Comparison of ENCODE assay signal across 15 cellular contexts in the genomic region with DNA sequence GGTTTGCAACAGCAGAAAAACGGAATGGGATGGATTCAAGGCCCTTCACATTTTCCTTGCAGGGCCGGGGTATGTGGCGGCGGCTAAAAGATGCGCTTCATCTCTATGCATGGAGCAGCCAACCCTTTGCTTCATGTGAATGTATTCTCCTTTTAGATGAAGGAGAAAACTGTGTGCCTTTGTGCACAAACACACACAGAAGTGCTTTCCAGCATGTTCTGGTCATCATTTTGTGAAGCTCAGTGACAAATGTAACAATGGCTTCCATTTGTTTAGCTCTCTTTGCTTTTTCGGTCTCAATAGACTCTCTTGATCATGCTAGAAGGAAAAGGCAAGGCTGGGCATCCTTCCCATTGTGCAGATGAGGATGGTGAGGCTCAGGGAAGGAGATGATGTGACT.
DNase-seq lines count a peak whose midpoint lies in the region; ATAC-seq, FAIRE-seq and TF ChIP-seq lines count a peak whose summit lies in the region.
"Had no signal": no experiment of that assay in that cellular context is flagged by ENCODE, and none has a peak within 500 bp of the region (broad histone marks: within the 10 kb centered on the region; RNA-seq: fewer than 3 reads in every experiment).

No MANE protein-coding gene starts in this region.

- H3K36me3 Mint-ChIP-seq in mesothelial cell of epicardium: no peaks in the 10 kb centered on the region

- H2BK5ac ChIP-seq in H1 (ENCODE audit: low read depth, low read length): no peak overlapping the region

- peaks cover 0 to 6% (median 0%) of the 10 kb centered on the region in 4 experiments; a peak in 2 of 7 replicates for H3K4me1 ChIP-seq in H1 (replicated peaks in 1 of 4; ENCODE audit: control insufficient read depth in 3 of 4, insufficient read depth in 4 of 4, low read length in 3 of 4)
- H3K4me1 ChIP-seq in heart right ventricle: no peaks in the 10 kb centered on the region

- peaks cover 15% of the 10 kb centered on the region for H3K9me3 Mint-ChIP-seq in mesothelial cell of epicardium
- H3K9me3 Mint-ChIP-seq: CD4-positive, alpha-beta T cell had no signal

- H2AFZ ChIP-seq in H1 (ENCODE audit: low read length): no peak overlapping the region

- H3K23me2 ChIP-seq in H1 (ENCODE audit: low read depth, low read length): no peaks in the 10 kb centered on the region; the same call in 1 of the 2 replicates

- no peak overlapping the region for H3K23ac ChIP-seq in H1 (ENCODE audit: insufficient read length)

- H3K9me3 ChIP-seq in H1 (ENCODE audit: insufficient read depth in 2 of 2, low read depth in 1 of 2, low read length in 1 of 2) (peaks cover 10 to 12% of the 10 kb centered on the region in 2 experiments), heart right ventricle (peaks cover 0 to 25% (median 12%) of the 10 kb centered on the region in 11 donors)

- ATAC-seq in GM19324 (IDR thresholded peaks at IDR 0.05; ENCODE audit: low FRiP score, unreplicated experiment) (no peak), heart right ventricle (no peak), GM18498 (IDR thresholded peaks at IDR 0.05; ENCODE audit: unreplicated experiment) (no peak)
- ATAC-seq: GM12878, HCT116 had no signal

- CTCF ChIA-PET in H1 (lab: Charles Lee; ENCODE audit: partially characterized antibody): interaction anchor here (0.6 to 4.8 kb wide), 6 partner anchors 10 to 993 kb away, joined by 3 to 18 read pairs (median 4); no protein-coding TSS in a partner anchor

- POLR2A ChIA-PET in H1 (lab: Charles Lee; ENCODE audit: partially characterized antibody): no interaction called here

- H2BK15ac ChIP-seq in H1 (ENCODE audit: low read length): no peak overlapping the region

- peaks cover 4% of the 10 kb centered on the region for H3K4me1 Mint-ChIP-seq in mesothelial cell of epicardium
- H3K4me1 Mint-ChIP-seq: B cell had no signal

- TF ChIP-seq RAD21 in H1 (IDR thresholded peaks at IDR 0.05 in 1 of 2, conservative IDR thresholded peaks at IDR 0.05 in 1 of 2; ENCODE audit: low read depth in 2 of 2, low read length in 2 of 2): no peak

- H3K56ac ChIP-seq in H1 (replicated peaks; ENCODE audit: insufficient read length, low read depth, low read length): no peak overlapping the region

- no peak for TF ChIP-seq EP300 in H1 (IDR thresholded peaks at IDR 0.05; ENCODE audit: borderline replicate concordance in 1 of 2, low read depth in 2 of 2, low read length in 2 of 2)

- H3K27ac Mint-ChIP-seq in mesothelial cell of epicardium: no peak overlapping the region
- H3K27ac Mint-ChIP-seq: B cell; CD4-positive, alpha-beta T cell had no signal

- FAIRE-seq in H1 (lab: Jason Lieb, UNC): no peak
- FAIRE-seq: GM12878 had no signal

- no peaks in the 10 kb centered on the region for H3K36me3 ChIP-seq in H1 (ENCODE audit: control insufficient read depth in 2 of 4, insufficient read depth in 4 of 4, low read length in 3 of 4)
- no peaks in the 10 kb centered on the region for H3K36me3 ChIP-seq in heart right ventricle

- no peak overlapping the region for H3K18ac ChIP-seq in H1 (ENCODE audit: extremely low read depth, low read length)

- DNase-seq in Ammon's horn (ENCODE audit: low spot score) (peak; percentile 10), H1 (ENCODE audit: low read depth in 1 of 2, low spot score in 2 of 2) (no peak), mesothelial cell of epicardium (ENCODE audit: low spot score in 2 of 2, unreplicated experiment in 2 of 2) (no peak), pons (ENCODE audit: low spot score) (peak; percentile 77), heart right ventricle (no peak)
- DNase-seq: 8988T; Calu3; CD4-positive, alpha-beta T cell; DMS79 had no signal

- H3K4me2 ChIP-seq in H1 (ENCODE audit: insufficient read depth in 1 of 2, low read depth in 2 of 2, low read length in 2 of 2): no peak overlapping the region

- H4K20me1 ChIP-seq in H1 (replicated peaks in 1 of 2; ENCODE audit: control insufficient read depth in 1 of 2, insufficient read depth in 2 of 2, low read length in 2 of 2): no peaks in the 10 kb centered on the region

- H3K4me3 ChIP-seq in H1 (ENCODE audit: extremely low read depth in 1 of 4, insufficient read depth in 2 of 4, low read depth in 3 of 4, low read length in 4 of 4) (no peak overlapping the region), heart right ventricle (no peak overlapping the region)
- H3K4me3 ChIP-seq: GM12878 had no signal

- H4K91ac ChIP-seq in H1 (replicated peaks; ENCODE audit: insufficient read length, low read length): no peak overlapping the region

- H4K8ac ChIP-seq in H1 (ENCODE audit: extremely low read depth, insufficient read depth, low read length): no peak overlapping the region

- no peaks in the 10 kb centered on the region; the same call in 1 of the 2 replicates for H3K79me1 ChIP-seq in H1 (ENCODE audit: low read depth, low read length)

- intact Hi-C loops in heart right ventricle (cut with DNase I): no loop called here

- no peak for TF ChIP-seq POLR2A in H1 (IDR thresholded peaks at IDR 0.05; ENCODE audit: control extremely low read depth in 1 of 2, low read depth in 2 of 2, low read length in 2 of 2)

- WGBS in H1 (ENCODE audit: extremely low coverage in 1 of 2, insufficient coverage in 1 of 2, insufficient read length in 1 of 2, insufficient replicate concordance in 2 of 2, low coverage in 1 of 2, low lambda C conversion rate in 2 of 2, missing lambda C conversion rate in 1 of 2), 2 experiments: 93% methylated on average over 6 of the region's 6 CpGs; no CpG with 5 or more reads in 1 of the 2 experiments
- WGBS in heart right ventricle, 2 donors: 81 to 84% methylated on average over 6 of the region's 6 CpGs

- H3K4me3 Mint-ChIP-seq in mesothelial cell of epicardium: peak overlapping the region; percentile 42
- H3K4me3 Mint-ChIP-seq: B cell; CD4-positive, alpha-beta T cell had no signal

- H2BK20ac ChIP-seq in H1 (ENCODE audit: low read length): no peak overlapping the region

- no peak overlapping the region for H3K4ac ChIP-seq in H1 (replicated peaks; ENCODE audit: insufficient read length, low read depth, low read length)

- TF ChIP-seq CTCF in H1 (IDR thresholded peaks at IDR 0.05; ENCODE audit: control extremely low read depth in 1 of 3, insufficient read depth in 1 of 3, low read depth in 1 of 3, low read length in 3 of 3): no peak
- no peak for TF ChIP-seq CTCF in mesothelial cell of epicardium (IDR thresholded peaks at IDR 0.05; ENCODE audit: unreplicated experiment)
- TF ChIP-seq CTCF in heart right ventricle (IDR thresholded peaks at IDR 0.05): no peak

- H3K27me3 ChIP-seq in H1 (replicated peaks in 1 of 4; ENCODE audit: control insufficient read depth in 3 of 4, extremely low read depth in 1 of 4, insufficient read depth in 3 of 4, low read length in 3 of 4): peaks cover 13 to 35% (median 31%) of the 10 kb centered on the region in 4 experiments
- H3K27me3 ChIP-seq in heart right ventricle: peaks cover 0 to 72% (median 68%) of the 10 kb centered on the region in 7 donors

- no peak overlapping the region for H3K27ac ChIP-seq in H1 (ENCODE audit: low read depth, low read length)
- H3K27ac ChIP-seq in heart right ventricle: no peak overlapping the region
- H3K27ac ChIP-seq: HL-60 had no signal

- H3K9ac ChIP-seq in H1 (replicated peaks in 1 of 4; ENCODE audit: extremely low read depth in 1 of 4, low read depth in 3 of 4, low read length in 3 of 4): no peak overlapping the region

- H3K79me2 ChIP-seq in H1 (ENCODE audit: control insufficient read depth in 1 of 2, insufficient read depth in 2 of 2, low read length in 2 of 2): no peaks in the 10 kb centered on the region

- H3K27me3 Mint-ChIP-seq in mesothelial cell of epicardium (ENCODE audit: low read depth): peaks cover 88% of the 10 kb centered on the region

- H4K5ac ChIP-seq in H1 (ENCODE audit: insufficient read length, low read depth, low read length): no peak overlapping the region

- no peak overlapping the region for H2BK120ac ChIP-seq in H1 (replicated peaks; ENCODE audit: low read depth, low read length)

- no peak overlapping the region for H2AK5ac ChIP-seq in H1 (ENCODE audit: low read depth, low read length)

- no peak overlapping the region for H3K14ac ChIP-seq in H1 (ENCODE audit: insufficient read length)

- H2BK12ac ChIP-seq in H1 (ENCODE audit: low read depth, low read length): peak overlapping the region; percentile 60; the same call in 1 of the 2 replicates

TF ChIP-seq in H1, 55 proteins besides CTCF, POLR2A, EP300 and RAD21:
- TF ChIP-seq CBX8 (IDR thresholded peaks at IDR 0.05; ENCODE audit: borderline replicate concordance, low read depth, low read length) (no peak), YY1 (IDR thresholded peaks at IDR 0.05; ENCODE audit: low read depth, low read length) (no peak), CEBPB (IDR thresholded peaks at IDR 0.05; ENCODE audit: low read depth, low read length) (no peak), ASH2L (IDR thresholded peaks at IDR 0.05; ENCODE audit: low read length) (no peak), SIX5 (IDR thresholded peaks at IDR 0.05; ENCODE audit: low read depth, low read length) (no peak), JUN (IDR thresholded peaks at IDR 0.05; ENCODE audit: low read depth, low read length) (no peak), GTF2F1 (IDR thresholded peaks at IDR 0.05; ENCODE audit: borderline replicate concordance, low read depth, low read length) (no peak), RNF2 (IDR thresholded peaks at IDR 0.05; ENCODE audit: borderline replicate concordance, low read depth, low read length, missing control alignments, poor library complexity, severe bottlenecking) (no peak)
- TF ChIP-seq, protein P1, sequence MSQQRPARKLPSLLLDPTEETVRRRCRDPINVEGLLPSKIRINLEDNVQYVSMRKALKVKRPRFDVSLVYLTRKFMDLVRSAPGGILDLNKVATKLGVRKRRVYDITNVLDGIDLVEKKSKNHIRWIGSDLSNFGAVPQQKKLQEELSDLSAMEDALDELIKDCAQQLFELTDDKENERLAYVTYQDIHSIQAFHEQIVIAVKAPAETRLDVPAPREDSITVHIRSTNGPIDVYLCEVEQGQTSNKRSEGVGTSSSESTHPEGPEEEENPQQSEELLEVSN (IDR thresholded peaks at IDR 0.05): no peak
- TF ChIP-seq, protein P2, sequence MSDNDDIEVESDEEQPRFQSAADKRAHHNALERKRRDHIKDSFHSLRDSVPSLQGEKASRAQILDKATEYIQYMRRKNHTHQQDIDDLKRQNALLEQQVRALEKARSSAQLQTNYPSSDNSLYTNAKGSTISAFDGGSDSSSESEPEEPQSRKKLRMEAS (IDR thresholded peaks at IDR 0.05): no peak

Comparison
In these comparisons a context has a peak if more than half of its experiments do, and no peak if none do; other contexts are left out.
1. DNase-seq: peak in Ammon's horn (single experiment) and pons (single experiment); none in H1 (0 of 2), mesothelial cell of epicardium (0 of 2) and heart right ventricle (0 of 2).